In the genomic region with DNA sequence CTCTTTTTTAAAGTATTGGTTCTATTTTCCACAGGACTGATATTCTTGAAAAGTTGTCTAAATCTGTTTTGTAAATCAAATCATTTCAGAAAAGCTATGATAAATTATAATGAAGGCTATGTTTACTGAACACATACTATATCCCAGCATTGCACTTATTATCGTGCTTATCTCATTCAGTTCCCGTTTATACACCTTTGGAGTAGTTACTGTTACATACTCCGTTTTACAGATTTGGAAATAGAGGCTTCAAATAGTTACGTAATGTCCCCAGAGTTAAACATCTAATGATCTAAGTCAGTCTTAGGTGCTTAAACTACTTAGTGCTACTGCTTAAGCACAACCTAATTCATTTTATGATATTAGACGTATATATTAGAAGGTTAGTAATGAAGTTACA, we compare ENCODE assay signal across 10 cellular contexts. TPM values are rescaled to one million over a fixed set of nuclear protein-coding genes. Genes with fewer than 3 reads are reported as not detected.
DNase-seq lines count a peak whose midpoint lies in the region; ATAC-seq, FAIRE-seq and TF ChIP-seq lines count a peak whose summit lies in the region.
"Had no signal": no experiment of that assay in that cellular context is flagged by ENCODE, and none has a peak within 500 bp of the region (broad histone marks: within the 10 kb centered on the region; RNA-seq: fewer than 3 reads in every experiment).

No MANE protein-coding gene starts in this region.

- H3K27me3 Mint-ChIP-seq in CD4-positive, alpha-beta memory T cell: peaks cover 0 to 2% of the 10 kb centered on the region in 2 donors
- H3K27me3 Mint-ChIP-seq: activated CD8-positive, alpha-beta T cell treated with anti-CD3 and anti-CD28 coated beads for 36 hours had no signal

- peak overlapping the region; percentile 92 for H3K27ac ChIP-seq in CD4-positive, alpha-beta memory T cell (ENCODE audit: low read depth, low read length)
- H3K27ac ChIP-seq in OCI-LY7 (ENCODE audit: low read depth, low read length, poor library complexity, severe bottlenecking): peak overlapping the region; percentile 92
- H3K27ac ChIP-seq in fibroblast of lung (ENCODE audit: insufficient read depth, low read length): peak overlapping the region; percentile 91
- H3K27ac ChIP-seq in prostate gland: peak overlapping the region; percentile 83 to 96

- ATAC-seq in GM19452 (IDR thresholded peaks at IDR 0.05; ENCODE audit: unreplicated experiment): no peak

- no peaks in the 10 kb centered on the region for H3K27me3 ChIP-seq in CD4-positive, alpha-beta memory T cell (ENCODE audit: insufficient read depth, low read length)
- no peaks in the 10 kb centered on the region for H3K27me3 ChIP-seq in fibroblast of lung (ENCODE audit: control insufficient read depth, insufficient read depth, low read length)
- no peaks in the 10 kb centered on the region for H3K27me3 ChIP-seq in prostate gland (replicated peaks; ENCODE audit: insufficient read depth)

- peaks cover 17 to 23% (median 19%) of the 10 kb centered on the region in 4 donors for H3K4me1 Mint-ChIP-seq in CD4-positive, alpha-beta memory T cell

- no peaks in the 10 kb centered on the region for H3K9me3 Mint-ChIP-seq in CD4-positive, alpha-beta memory T cell
- H3K9me3 Mint-ChIP-seq: activated CD8-positive, alpha-beta T cell treated with anti-CD3 and anti-CD28 coated beads for 36 hours; naive B cell had no signal

- H3K36me3 Mint-ChIP-seq in CD4-positive, alpha-beta memory T cell: peaks cover 9 to 10% of the 10 kb centered on the region in 2 donors

- TF ChIP-seq CTCF in OCI-LY7 (conservative IDR thresholded peaks at IDR 0.05; ENCODE audit: low read length) (no peak), fibroblast of lung (conservative IDR thresholded peaks at IDR 0.05 in 1 of 2, IDR thresholded peaks at IDR 0.05 in 1 of 2; ENCODE audit: low read depth in 1 of 2, low read length in 2 of 2) (no peak), prostate gland (IDR thresholded peaks at IDR 0.05) (no peak)

- H3K4me3 ChIP-seq in CD4-positive, alpha-beta memory T cell (ENCODE audit: low read length in 2 of 2): peak overlapping the region; percentile 92 to 96
- H3K4me3 ChIP-seq in OCI-LY7 (ENCODE audit: low read depth, low read length, poor library complexity, severe bottlenecking): peak overlapping the region; percentile 97
- peak overlapping the region; percentile 78 to 92 (median 83) for H3K4me3 ChIP-seq in fibroblast of lung (replicated peaks in 1 of 4; ENCODE audit: control extremely low read depth in 1 of 4, insufficient read depth in 1 of 4, low read depth in 3 of 4, low read length in 4 of 4)
- H3K4me3 ChIP-seq in prostate gland: peak overlapping the region; percentile 59 to 78

- WGBS in prostate gland: 53% methylated on average over 5 of the region's 5 CpGs

- H3K79me2 ChIP-seq in OCI-LY7 (ENCODE audit: insufficient read depth, low read depth, low read length) (peaks cover 61% of the 10 kb centered on the region), fibroblast of lung (ENCODE audit: control insufficient read depth, insufficient read depth, low read length) (peaks cover 50% of the 10 kb centered on the region)

- H3K9me3 ChIP-seq in CD4-positive, alpha-beta memory T cell (ENCODE audit: control insufficient read depth in 1 of 2, low read length in 2 of 2): no peaks in the 10 kb centered on the region
- H3K9me3 ChIP-seq in OCI-LY7 (ENCODE audit: low read length): no peaks in the 10 kb centered on the region
- H3K9me3 ChIP-seq in fibroblast of lung (ENCODE audit: control insufficient read depth, insufficient read depth, low read depth, low read length): no peaks in the 10 kb centered on the region
- H3K9me3 ChIP-seq in prostate gland: no peaks in the 10 kb centered on the region

- no peak for TF ChIP-seq POLR2A in prostate gland (IDR thresholded peaks at IDR 0.05)

- no peaks in the 10 kb centered on the region for H3K9me2 ChIP-seq in OCI-LY7 (ENCODE audit: insufficient read depth, low read length)

- H3K4me2 ChIP-seq in OCI-LY7 (ENCODE audit: low read length): peak overlapping the region; percentile 96
- peak overlapping the region; percentile 88 for H3K4me2 ChIP-seq in fibroblast of lung (ENCODE audit: extremely low read depth, insufficient read depth, low read length)

- H4K20me1 ChIP-seq in OCI-LY7 (ENCODE audit: insufficient read depth, low read length) (peaks cover 6% of the 10 kb centered on the region), fibroblast of lung (ENCODE audit: control insufficient read depth, extremely low read depth, insufficient read depth, low read length) (no peaks in the 10 kb centered on the region)

- no peak overlapping the region for H3K27ac Mint-ChIP-seq in CD4-positive, alpha-beta memory T cell
- H3K27ac Mint-ChIP-seq: activated CD8-positive, alpha-beta T cell treated with anti-CD3 and anti-CD28 coated beads for 36 hours; naive B cell had no signal

- no peak for DNase-seq in CD4-positive, alpha-beta memory T cell
- DNase-seq in OCI-LY7 (ENCODE audit: low spot score) (no peak), fibroblast of lung (ENCODE audit: low read depth in 2 of 2) (no peak), prostate gland (ENCODE audit: low spot score) (no peak), hypothalamus (lab: John Stamatoyannopoulos, UW) (no peak), RCC 7860 (ENCODE audit: low spot score) (no peak), 8988T (no peak)

- FAIRE-seq in RCC 7860 (lab: Jason Lieb, UNC): no peak

- intact Hi-C loops in CD4-positive, alpha-beta memory T cell (cut with micrococcal nuclease): loop anchor here (1.0 to 2.0 kb wide), 3 partner anchors 144 to 418 kb away; partner anchors contain the start of gene MTPN
- intact Hi-C loops in OCI-LY7 (cut with micrococcal nuclease; ENCODE audit: unreplicated experiment) (loop anchor here (1.0 to 5.0 kb wide), 3 partner anchors 47 to 912 kb away; partner anchors contain the start of gene BPGM), prostate gland (cut with DNase I) (loop anchor here (2.0 kb wide), 1 partner anchor 274 kb away; no protein-coding TSS in a partner anchor)

- no peak overlapping the region for H2AFZ ChIP-seq in OCI-LY7 (ENCODE audit: low read length)
- peak overlapping the region; percentile 91 for H2AFZ ChIP-seq in fibroblast of lung (ENCODE audit: low read length)

- H3K9ac ChIP-seq in fibroblast of lung (ENCODE audit: insufficient read depth, low read length): peak overlapping the region; percentile 67

- H3K36me3 ChIP-seq in CD4-positive, alpha-beta memory T cell (ENCODE audit: insufficient read depth, low read length): no peaks in the 10 kb centered on the region
- H3K36me3 ChIP-seq in OCI-LY7 (ENCODE audit: insufficient read depth, low read length) (peaks cover 39% of the 10 kb centered on the region), fibroblast of lung (ENCODE audit: control insufficient read depth, insufficient read depth, low read length) (no peaks in the 10 kb centered on the region), prostate gland (no peaks in the 10 kb centered on the region)

- CTCF ChIA-PET in CD4-positive, alpha-beta memory T cell (lab: Charles Lee; ENCODE audit: partially characterized antibody): interaction anchor here (0.7 to 4.7 kb wide), 10 partner anchors 11 to 284 kb away, joined by 3 to 23 read pairs (median 4); no protein-coding TSS in a partner anchor
- CTCF ChIA-PET in OCI-LY7 (lab: Charles Lee; ENCODE audit: unreplicated experiment): no interaction called here

- POLR2A ChIA-PET in CD4-positive, alpha-beta memory T cell (lab: Charles Lee; ENCODE audit: partially characterized antibody): interaction anchor here (1.6 to 2.8 kb wide), 3 partner anchors 49 to 348 kb away, joined by 3 to 18 read pairs (median 7); partner anchors contain the start of genes CNOT4, STMP1 and WDR91
- POLR2A ChIA-PET in OCI-LY7 (lab: Charles Lee): interaction anchor here (1.0 kb wide), 2 partner anchors 18 to 48 kb away, joined by 3 to 4 read pairs; no protein-coding TSS in a partner anchor

- H3K4me3 Mint-ChIP-seq in CD4-positive, alpha-beta memory T cell: no peak overlapping the region
- H3K4me3 Mint-ChIP-seq: activated CD8-positive, alpha-beta T cell treated with anti-CD3 and anti-CD28 coated beads for 36 hours; naive B cell had no signal

- BruUV-seq in OCI-LY7 (replicated peaks; lab: Mats Ljungman, UMichigan): TSS peak; percentile 83

- H3K4me1 ChIP-seq in CD4-positive, alpha-beta memory T cell (ENCODE audit: insufficient read depth, low read length): peaks cover 24% of the 10 kb centered on the region
- H3K4me1 ChIP-seq in OCI-LY7 (ENCODE audit: insufficient read depth, low read length, poor library complexity, severe bottlenecking): peaks cover 41% of the 10 kb centered on the region
- H3K4me1 ChIP-seq in fibroblast of lung (ENCODE audit: control insufficient read depth, extremely low read depth, insufficient read depth, low read length): no peaks in the 10 kb centered on the region
- H3K4me1 ChIP-seq in prostate gland (replicated peaks): no peaks in the 10 kb centered on the region

RNA-seq across cellular contexts. Expression of gene NUP205, which starts 1.2 kb away (rescaled TPM):
- total RNA-seq in CD4-positive, alpha-beta memory T cell: 10 to 100 TPM; 67.7 to 73.8 TPM
- polyA plus RNA-seq in CD4-positive, alpha-beta memory T cell: 10 to 100 TPM; 29.2 to 31.4 TPM
- 98.1 and 115 TPM in 2 replicates for total RNA-seq in OCI-LY7 (2014; rRNA removed; shearing (Covaris generic))
- total RNA-seq in OCI-LY7 (2022) (132 and 138 TPM in 2 replicates), fibroblast of lung (31.3 and 36.7 TPM in 2 replicates), prostate gland (10 to 100 TPM; 33.1 to 62.4 TPM)
- polyA plus RNA-seq in fibroblast of lung: 28.1 and 47.0 TPM in 2 replicates
- 23.0 and 36.4 TPM in 2 replicates for polyA plus RNA-seq in fibroblast of lung (2012)
- polyA minus RNA-seq in fibroblast of lung (ENCODE audit: low replicate concordance): 37.8 and 55.2 TPM in 2 replicates

RNA-seq across cellular contexts. Expression of gene CNOT4, which starts 49.0 kb away (rescaled TPM):
- 10 to 100 TPM; 33.9 to 35.0 TPM for total RNA-seq in CD4-positive, alpha-beta memory T cell
- 10 to 100 TPM; 11.1 to 18.6 TPM for polyA plus RNA-seq in CD4-positive, alpha-beta memory T cell
- 18.7 and 21.8 TPM in 2 replicates for total RNA-seq in OCI-LY7 (2014; rRNA removed; shearing (Covaris generic))
- total RNA-seq in OCI-LY7 (2022): 21.9 and 23.7 TPM in 2 replicates
- 8.5 and 14.9 TPM in 2 replicates for total RNA-seq in fibroblast of lung
- 15.9 and 16.1 TPM in 2 replicates for polyA plus RNA-seq in fibroblast of lung
- 10.0 and 10.9 TPM in 2 replicates for polyA plus RNA-seq in fibroblast of lung (2012)
- 5.4 and 10.1 TPM in 2 replicates for polyA minus RNA-seq in fibroblast of lung (ENCODE audit: low replicate concordance)
- total RNA-seq in prostate gland: 10 to 100 TPM; 19.0 to 44.7 TPM
